In genomic region chr18:74457743-74458465, GRCh38 we compare ENCODE assay signal across 10 cellular contexts. TPM values are rescaled to one million over a fixed set of nuclear protein-coding genes. Genes with fewer than 3 reads are reported as not detected.
A peak's percentile ranks its signal among the peaks of the same experiment; 100 is the strongest.
DNase-seq lines count a peak whose midpoint lies in the region; ATAC-seq and TF ChIP-seq lines count a peak whose summit lies in the region.
"Had no signal": no experiment of that assay in that cellular context is flagged by ENCODE, and none has a peak within 500 bp of the region (broad histone marks: within the 10 kb centered on the region; RNA-seq: fewer than 3 reads in every experiment).

No MANE protein-coding gene starts in this region.

- no peaks in the 10 kb centered on the region for H3K36me3 ChIP-seq in vagina

- no peak for TF ChIP-seq CTCF in vagina (IDR thresholded peaks at IDR 0.05)

- no peak for DNase-seq in Right ventricle myocardium inferior (ENCODE audit: missing footprints)
- no peak for DNase-seq in cardiac septum (ENCODE audit: low spot score)
- no peak for DNase-seq in effector memory CD8-positive, alpha-beta T cell
- DNase-seq in middle frontal gyrus (ENCODE audit: extremely low spot score, low spot score): peak; percentile 58
- DNase-seq in vagina (ENCODE audit: extremely low spot score in 2 of 2): no peak
- no peak for DNase-seq in AG08395 (ENCODE audit: low spot score)
- no peak for DNase-seq in SKM-1 (lab: John Stamatoyannopoulos, UW; ENCODE audit: unreplicated experiment)
- DNase-seq: cortex of kidney had no signal

- no peak for TF ChIP-seq POLR2A in vagina (IDR thresholded peaks at IDR 0.05)

- peaks cover 4 to 6% of the 10 kb centered on the region in 2 donors for H3K4me1 Mint-ChIP-seq in effector memory CD8-positive, alpha-beta T cell (ENCODE audit: low read depth in 2 of 2)

- H3K4me3 ChIP-seq in vagina: peak overlapping the region; percentile 45 to 48

- no peak overlapping the region for H3K27ac ChIP-seq in vagina
- H3K27ac ChIP-seq: HL-60 had no signal

- H3K9me3 Mint-ChIP-seq in effector memory CD8-positive, alpha-beta T cell: no peaks in the 10 kb centered on the region

- no peaks in the 10 kb centered on the region for H3K27me3 ChIP-seq in vagina

- peak overlapping the region; percentile 62 to 64 for H3K4me3 Mint-ChIP-seq in effector memory CD8-positive, alpha-beta T cell

- intact Hi-C loops in Right ventricle myocardium inferior (cut with DNase I) (no loop called here), cardiac septum (cut with DNase I) (loop anchor here (2.0 kb wide), 1 partner anchor 37 kb away; no protein-coding TSS in a partner anchor), vagina (cut with DNase I) (no loop called here)

- ATAC-seq in Right ventricle myocardium inferior (peak; percentile 73), HG02610 (IDR thresholded peaks at IDR 0.05; ENCODE audit: unreplicated experiment) (no peak)
- no peak for ATAC-seq in effector memory CD8-positive, alpha-beta T cell (replicated peaks)

- no peaks in the 10 kb centered on the region for H3K9me3 ChIP-seq in vagina

- H3K4me1 ChIP-seq in vagina: peaks cover 12% of the 10 kb centered on the region

- H3K36me3 Mint-ChIP-seq in effector memory CD8-positive, alpha-beta T cell (ENCODE audit: insufficient read depth): no peaks in the 10 kb centered on the region

- no peak overlapping the region for H3K27ac Mint-ChIP-seq in effector memory CD8-positive, alpha-beta T cell

- peaks cover 42 to 43% of the 10 kb centered on the region in 2 donors for H3K27me3 Mint-ChIP-seq in effector memory CD8-positive, alpha-beta T cell

RNA-seq across cellular contexts. Expression of gene DIPK1C, which starts 0.8 kb away (rescaled TPM):
- total RNA-seq in Right ventricle myocardium inferior (4.6 TPM), cardiac septum (5.9 TPM), vagina (not detected)

RNA-seq across cellular contexts. Expression of gene CNDP2, which starts 38.3 kb away (rescaled TPM):
- total RNA-seq in Right ventricle myocardium inferior: 66.4 TPM
- 65.7 TPM for total RNA-seq in cardiac septum
- total RNA-seq in vagina: 52.5 TPM
